Comparison of ENCODE assay signal across 29 cellular contexts in genomic region chr10:15384154-15384553, GRCh38. TPM values are rescaled to one million over a fixed set of nuclear protein-coding genes. Genes with fewer than 3 reads are reported as not detected.
DNase-seq lines count a peak whose midpoint lies in the region; FAIRE-seq and TF ChIP-seq lines count a peak whose summit lies in the region.
"Had no signal": no experiment of that assay in that cellular context is flagged by ENCODE, and none has a peak within 500 bp of the region (broad histone marks: within the 10 kb centered on the region; RNA-seq: fewer than 3 reads in every experiment).

No MANE protein-coding gene starts in this region.

- H3K9me2 ChIP-seq in GM23248 (ENCODE audit: insufficient read depth), result no peaks in the 10 kb centered on the region

- H3K9me3 ChIP-seq in GM23248 (ENCODE audit: low read depth), result no peaks in the 10 kb centered on the region
- H3K9me3 ChIP-seq in mucosa of rectum (ENCODE audit: control insufficient read depth in 2 of 2, low read length in 2 of 2), result no peaks in the 10 kb centered on the region
- H3K9me3 ChIP-seq: gastrocnemius medialis, pancreas had no signal

- H3K4me2 ChIP-seq in GM23248 (ENCODE audit: unreplicated experiment) (no peak overlapping the region), KMS-11 (no peak overlapping the region)
- H3K4me2 ChIP-seq: GM23338 had no signal

- DNase-seq in GM23248, result peak; percentile 11
- peak; percentile 67 for DNase-seq in bronchial epithelial cell (ENCODE audit: low read depth)
- DNase-seq in SIG-M5 (lab: John Stamatoyannopoulos, UW), result no peak
- no peak for DNase-seq in T-helper 1 cell
- no peak for DNase-seq in NCI-H510A (lab: John Stamatoyannopoulos, UW)
- DNase-seq: activated B cell treated with CpG ODN at 0.5 μM for 24 hours; activated CD4-positive, alpha-beta T cell treated with anti-CD3 and anti-CD28 coated beads, Interleukin-2, amount 50 U/mL, for 1 hour; activated gamma-delta T cell; activated naive CD8-positive, alpha-beta T cell treated with anti-CD3 and anti-CD28 coated beads, Interleukin-2, amount 10 ng/mL, durations not matched to agents 7 days and 5 days; activated T-cell treated with anti-CD3 and anti-CD28 coated beads, Interleukin-2, amount 50 U/mL, for 24 hours; Calu3; DMS79; gastrocnemius medialis; GF-D8; hippocampal formation; left cardiac atrium; MV-4-11; NCI-H1436 treated with DMSO at 0.1 percent for 48 hours; NCI-H2081 treated with DMSO at 0.1 percent for 48 hours; pancreas; small intestine; stimulated activated naive B cell treated with anti-CD40 and anti-IgM and Interleukin-4, amounts not matched to agents 10 μg/mL and 1 μg/mL and 100 μg/mL, for 72 hours; substantia nigra had no signal

- in situ Hi-C loops in GM23248 (cut with MboI), result no loop called here

- H3K4me1 ChIP-seq in GM23248 (ENCODE audit: insufficient read depth) (no peaks in the 10 kb centered on the region), KMS-11 (ENCODE audit: low read depth, poor library complexity, severe bottlenecking) (peaks cover 8% of the 10 kb centered on the region), mucosa of rectum (ENCODE audit: control insufficient read depth in 2 of 2, insufficient read depth in 2 of 2, low read length in 2 of 2) (peaks cover 5 to 8% of the 10 kb centered on the region in 2 donors)
- H3K4me1 ChIP-seq: gastrocnemius medialis, pancreas had no signal

- H3K27me3 ChIP-seq in GM23248 (replicated peaks; ENCODE audit: insufficient read depth) (peaks cover 7% of the 10 kb centered on the region; the same call in 1 of the 2 replicates), KMS-11 (ENCODE audit: insufficient read depth, low read depth) (no peaks in the 10 kb centered on the region), bronchial epithelial cell (ENCODE audit: control insufficient read depth, insufficient read depth, low read length) (no peaks in the 10 kb centered on the region), mucosa of rectum (ENCODE audit: control insufficient read depth in 2 of 2, insufficient read depth in 2 of 2, low read length in 2 of 2) (peaks cover 3 to 4% of the 10 kb centered on the region in 2 donors)
- H3K27me3 ChIP-seq: pancreas had no signal

- no peak overlapping the region for H3K9ac ChIP-seq in GM23248
- no peak overlapping the region for H3K9ac ChIP-seq in KMS-11
- no peak overlapping the region for H3K9ac ChIP-seq in mucosa of rectum (ENCODE audit: low read depth in 1 of 2, low read length in 2 of 2)

- H3K27ac ChIP-seq in GM23248 (no peak overlapping the region), KMS-11 (peak overlapping the region; percentile 25; the same call in 1 of the 2 replicates), mucosa of rectum (ENCODE audit: low read depth in 2 of 2, low read length in 2 of 2) (peak overlapping the region; percentile 56 to 72)
- H3K27ac ChIP-seq: C4-2B, gastrocnemius medialis, pancreas, SK-N-MC had no signal

- WGBS in GM23248 (ENCODE audit: low coverage in 1 of 2, low lambda C conversion rate in 2 of 2, missing lambda C conversion rate in 2 of 2), 2 experiments, result 59 to 79% methylated on average over 2 of the region's 2 CpGs

- no peaks in the 10 kb centered on the region for H3K36me3 ChIP-seq in GM23248 (ENCODE audit: low read depth)
- no peaks in the 10 kb centered on the region for H3K36me3 ChIP-seq in KMS-11 (ENCODE audit: insufficient read depth)
- no peaks in the 10 kb centered on the region for H3K36me3 ChIP-seq in bronchial epithelial cell (ENCODE audit: control insufficient read depth, insufficient read depth, low read length)
- no peaks in the 10 kb centered on the region for H3K36me3 ChIP-seq in mucosa of rectum (ENCODE audit: control insufficient read depth in 2 of 2, insufficient read depth in 2 of 2, low read length in 2 of 2)
- H3K36me3 ChIP-seq: gastrocnemius medialis, pancreas had no signal

- H3K4me3 ChIP-seq in GM23248 (no peak overlapping the region), KMS-11 (IDR thresholded peaks at IDR 0.05; ENCODE audit: insufficient read depth, low read depth, low read length) (no peak overlapping the region), bronchial epithelial cell (ENCODE audit: low read depth, low read length) (no peak overlapping the region), mucosa of rectum (ENCODE audit: low read length in 2 of 2) (peak overlapping the region in 1 of 2 donors; percentile 13)
- H3K4me3 ChIP-seq: gastrocnemius medialis, GM23338, pancreas, SK-N-MC had no signal

- no peak for FAIRE-seq in bronchial epithelial cell (lab: Jason Lieb, UNC)
- FAIRE-seq: pancreas, small intestine had no signal

- TF ChIP-seq CTCF in KMS-11 (conservative IDR thresholded peaks at IDR 0.05; ENCODE audit: low read depth, low read length) (no peak), bronchial epithelial cell (IDR thresholded peaks at IDR 0.05; ENCODE audit: insufficient read depth, low read length, severe bottlenecking) (no peak)

- H3K79me2 ChIP-seq in GM23248 (ENCODE audit: insufficient read depth) (no peaks in the 10 kb centered on the region), KMS-11 (ENCODE audit: insufficient read depth, low read depth) (no peaks in the 10 kb centered on the region)

- no peaks in the 10 kb centered on the region for H3F3A ChIP-seq in GM23248 (ENCODE audit: insufficient read depth)

- H4K20me1 ChIP-seq in GM23248 (ENCODE audit: insufficient read depth) (no peaks in the 10 kb centered on the region), KMS-11 (ENCODE audit: insufficient read depth) (no peaks in the 10 kb centered on the region)

- no peak overlapping the region for H2AFZ ChIP-seq in GM23248
- H2AFZ ChIP-seq in KMS-11 (ENCODE audit: low read depth), result no peak overlapping the region
- H2AFZ ChIP-seq: GM23338 had no signal

RNA-seq across cellular contexts. Expression of gene FAM171A1, which starts 13.1 kb away (rescaled TPM):
- 23.5 and 25.2 TPM in 2 replicates for total RNA-seq in GM23248 (2014; rRNA removed; shearing (Covaris generic))
- polyA plus RNA-seq in GM23248 (2016; fragmentation: Nextera tagmentation; extraction: Ambion mirVana), result 11.2 and 11.4 TPM in 2 replicates
- total RNA-seq in bronchial epithelial cell, result 2.6 TPM in 2 replicates
- total RNA-seq: activated B cell treated with CpG ODN at 0.5 μM for 24 hours, HT-29 had no signal

Comparison
In these comparisons a context has a peak if more than half of its experiments do, and no peak if none do; other contexts are left out.
1. DNase-seq: peak in GM23248 (single experiment) and bronchial epithelial cell (single experiment); none in SIG-M5 (single experiment), T-helper 1 cell (0 of 5) and NCI-H510A (single experiment).